In genomic region chr17:57855391-57856035, GRCh38 we compare ENCODE assay signal across 19 cellular contexts. TPM values are rescaled to one million over a fixed set of nuclear protein-coding genes. Genes with fewer than 3 reads are reported as not detected.
A peak's percentile ranks its signal among the peaks of the same experiment; 100 is the strongest.
DNase-seq lines count a peak whose midpoint lies in the region; ATAC-seq, FAIRE-seq and TF ChIP-seq lines count a peak whose summit lies in the region.
"Had no signal": no experiment of that assay in that cellular context is flagged by ENCODE, and none has a peak within 500 bp of the region (broad histone marks: within the 10 kb centered on the region; RNA-seq: fewer than 3 reads in every experiment).

No MANE protein-coding gene starts in this region.

- no peak for TF ChIP-seq CTCF in H9 (conservative IDR thresholded peaks at IDR 0.05)
- no peak for TF ChIP-seq CTCF in K562 (IDR thresholded peaks at IDR 0.05 in 2 of 3, conservative IDR thresholded peaks at IDR 0.05 in 1 of 3; ENCODE audit: insufficient read depth in 2 of 3, low read depth in 1 of 3, low read length in 3 of 3)
- no peak for TF ChIP-seq CTCF in stomach (IDR thresholded peaks at IDR 0.05)
- TF ChIP-seq CTCF in A673 (conservative IDR thresholded peaks at IDR 0.05; ENCODE audit: low read depth, low read length): no peak

- no peak overlapping the region for H2BK15ac ChIP-seq in H9 (ENCODE audit: low read depth, low read length)

- no peaks in the 10 kb centered on the region; a peak in 1 of 7 replicates for H3K36me3 Mint-ChIP-seq in H9 (ENCODE audit: insufficient read depth in 1 of 3, low read depth in 3 of 3)
- H3K36me3 Mint-ChIP-seq: activated naive CD4-positive, alpha-beta T cell treated with anti-CD3 and anti-CD28 coated beads, Interleukin-2, amount 10 ng/mL, durations not matched to agents 7 days and 5 days; stimulated activated effector memory CD8-positive, alpha-beta T cell treated with anti-CD3 and anti-CD28 coated beads, Interleukin-12 subunit alpha, Interleukin-12 subunit beta, amount 100 ng/mL, for 72 hours had no signal

- no peak overlapping the region for H2AK5ac ChIP-seq in H9 (ENCODE audit: insufficient read length, low read length)

- BruUV-seq in K562 (replicated peaks; lab: Mats Ljungman, UMichigan): no TSS peak
- BruUV-seq in A673 (replicated peaks; lab: Mats Ljungman, UMichigan): no TSS peak

- H3K79me2 ChIP-seq in H9 (ENCODE audit: insufficient read depth, low read length): no peaks in the 10 kb centered on the region
- 0 out of 3 replicates have a peak, but pooled peaks cover 4% of the 10 kb centered on the region for H3K79me2 ChIP-seq in K562 (ENCODE audit: control insufficient read depth, insufficient read depth, low read length)

- no peak for TF ChIP-seq EP300 in K562 (IDR thresholded peaks at IDR 0.05; ENCODE audit: low read length)
- TF ChIP-seq EP300 in stomach (IDR thresholded peaks at IDR 0.05): no peak

- H3K18ac ChIP-seq in H9 (ENCODE audit: insufficient read length, low read depth, low read length): no peak overlapping the region

- peak overlapping the region in 2 of 3 experiments; percentile 7 to 28; a peak in 2 of 7 replicates for H3K27ac Mint-ChIP-seq in H9
- H3K27ac Mint-ChIP-seq: activated CD8-positive, alpha-beta T cell treated with anti-CD3 and anti-CD28 coated beads for 36 hours; activated naive CD4-positive, alpha-beta T cell treated with anti-CD3 and anti-CD28 coated beads, Interleukin-2, amount 10 ng/mL, durations not matched to agents 7 days and 5 days; stimulated activated effector memory CD8-positive, alpha-beta T cell treated with anti-CD3 and anti-CD28 coated beads, Interleukin-12 subunit alpha, Interleukin-12 subunit beta, amount 100 ng/mL, for 72 hours had no signal

- H3K9ac ChIP-seq in H9 (ENCODE audit: extremely low read depth, insufficient read length, low read length): no peak overlapping the region
- peak overlapping the region in 1 of 2 experiments; percentile 41; a peak in 1 of 4 replicates for H3K9ac ChIP-seq in K562 (ENCODE audit: insufficient read depth in 1 of 2, low read depth in 2 of 2, low read length in 2 of 2)

- no peaks in the 10 kb centered on the region; a peak in 1 of 5 replicates for H3K9me3 Mint-ChIP-seq in H9
- H3K9me3 Mint-ChIP-seq: activated CD8-positive, alpha-beta T cell treated with anti-CD3 and anti-CD28 coated beads for 36 hours; activated naive CD4-positive, alpha-beta T cell treated with anti-CD3 and anti-CD28 coated beads, Interleukin-2, amount 10 ng/mL, durations not matched to agents 7 days and 5 days; central memory CD8-positive, alpha-beta T cell; stimulated activated effector memory CD8-positive, alpha-beta T cell treated with anti-CD3 and anti-CD28 coated beads, Interleukin-12 subunit alpha, Interleukin-12 subunit beta, amount 100 ng/mL, for 72 hours had no signal

- no peak for DNase-seq in H9
- DNase-seq in K562 (ENCODE audit: extremely low read depth in 1 of 4, low spot score in 3 of 4): no peak
- peak; percentile 50 for DNase-seq in stomach
- DNase-seq in HT-29 (ENCODE audit: low spot score): no peak
- no peak for DNase-seq in A673 (ENCODE audit: low spot score)
- DNase-seq: activated CD4-positive, CD25-positive, alpha-beta regulatory T cell; activated CD8-positive, alpha-beta T cell treated with anti-CD3 and anti-CD28 coated beads for 36 hours; activated naive CD4-positive, alpha-beta T cell treated with anti-CD3 and anti-CD28 coated beads, Interleukin-2, amount 10 ng/mL, durations not matched to agents 7 days and 5 days; activated T-cell treated with anti-CD3 and anti-CD28 coated beads, Interleukin-2, amount 50 U/mL, for 1 hour; anterior cingulate cortex; H7; NCI-H524; T-helper 9 cell; thyroid gland had no signal

- H3K23ac ChIP-seq in H9 (ENCODE audit: insufficient read length, low read depth, low read length): no peak overlapping the region

- no peak overlapping the region for H2BK20ac ChIP-seq in H9 (ENCODE audit: low read depth, low read length, poor library complexity, severe bottlenecking)

- H3K56ac ChIP-seq in H9 (ENCODE audit: insufficient read length, low read depth, low read length): no peak overlapping the region

- H4K20me1 ChIP-seq in H9 (ENCODE audit: control insufficient read depth, insufficient read depth, insufficient read length): no peaks in the 10 kb centered on the region
- H4K20me1 ChIP-seq in K562 (replicated peaks; ENCODE audit: control insufficient read depth, insufficient read depth, low read length): no peaks in the 10 kb centered on the region

- no peak overlapping the region for H4K8ac ChIP-seq in H9 (replicated peaks; ENCODE audit: insufficient read length, low read depth, low read length)

- WGBS in H9 (ENCODE audit: extremely low coverage, insufficient read length, low lambda C conversion rate): no CpG with 5 or more reads among the region's 6 CpGs
- 27% methylated on average over 6 of the region's 6 CpGs for WGBS in K562 (ENCODE audit: insufficient coverage, low coverage, missing lambda C conversion rate)
- WGBS in stomach, 5 donors: 30 to 47% (median 35%) methylated on average over 5 to 6 of the region's 6 CpGs

- intact Hi-C loops in K562 (cut with micrococcal nuclease): no loop called here
- intact Hi-C loops in stomach (cut with DNase I; ENCODE audit: low total_unique reads): loop anchor here (5.0 to 10.0 kb wide), 2 partner anchors 142 to 259 kb away; no protein-coding TSS in a partner anchor
- intact Hi-C loops in A673 (cut with micrococcal nuclease; ENCODE audit: unreplicated experiment): loop anchor here (10.0 kb wide), 1 partner anchor 229 kb away; the partner anchor contains the start of gene DYNLL2

- H2BK120ac ChIP-seq in H9 (ENCODE audit: low read depth, low read length, poor library complexity, severe bottlenecking): no peak overlapping the region

- CTCF ChIA-PET in K562 (lab: Yijun Ruan, JAX; ENCODE audit: low intra/inter-chr PET ratio) (no interaction called here), A673 (lab: Charles Lee) (interaction anchor here (0.6 to 4.0 kb wide), 3 partner anchors 10 to 144 kb away, joined by 3 to 32 read pairs (median 3); no protein-coding TSS in a partner anchor)

- POLR2A ChIA-PET in K562 (lab: Yijun Ruan, JAX) (interaction anchor here (0.6 to 2.6 kb wide), 4 partner anchors 30 to 151 kb away, joined by 3 to 10 read pairs (median 4); partner anchors contain the start of gene SRSF1), A673 (lab: Charles Lee; ENCODE audit: low non-redundant PET) (no interaction called here)

- H3K9me3 ChIP-seq in H9 (ENCODE audit: control insufficient read depth, low read depth, low read length): no peaks in the 10 kb centered on the region
- H3K9me3 ChIP-seq in K562 (replicated peaks; ENCODE audit: control insufficient read depth, insufficient read depth, low read depth, low read length): no peaks in the 10 kb centered on the region
- H3K9me3 ChIP-seq in muscle layer of duodenum (ENCODE audit: control insufficient read depth in 1 of 2, low read length in 2 of 2): no peaks in the 10 kb centered on the region
- H3K9me3 ChIP-seq in stomach: no peaks in the 10 kb centered on the region
- no peaks in the 10 kb centered on the region for H3K9me3 ChIP-seq in A673 (ENCODE audit: low read depth, low read length, poor library complexity, severe bottlenecking)
- H3K9me3 ChIP-seq: thyroid gland had no signal

- no peaks in the 10 kb centered on the region for H3K79me1 ChIP-seq in H9 (ENCODE audit: insufficient read depth, low read depth, low read length, poor library complexity, severe bottlenecking)

- no peak overlapping the region for H3T11ph ChIP-seq in H9 (ENCODE audit: low read length)

- no peak for TF ChIP-seq RAD21 in K562 (CRISPR knock-in tag; conservative IDR thresholded peaks at IDR 0.05 in 1 of 2, IDR thresholded peaks at IDR 0.05 in 1 of 2)

- H3K4ac ChIP-seq in H9 (ENCODE audit: low read depth, low read length): no peak overlapping the region

- no peak overlapping the region for H4K5ac ChIP-seq in H9 (ENCODE audit: insufficient read length, low read depth, low read length)

- H3K36me3 ChIP-seq in K562 (ENCODE audit: control insufficient read depth, insufficient read depth, low read length) (no peaks in the 10 kb centered on the region), muscle layer of duodenum (ENCODE audit: control insufficient read depth in 1 of 2, insufficient read depth in 2 of 2, low read length in 2 of 2) (no peaks in the 10 kb centered on the region), stomach (no peaks in the 10 kb centered on the region), A673 (ENCODE audit: insufficient read depth, low read length, poor library complexity, severe bottlenecking) (no peaks in the 10 kb centered on the region)
- H3K36me3 ChIP-seq: thyroid gland had no signal

- no peak overlapping the region for H3K27ac ChIP-seq in H9 (ENCODE audit: insufficient read length, low read depth, low read length)
- H3K27ac ChIP-seq in K562 (ENCODE audit: extremely low read depth, low read depth, low read length): no peak overlapping the region
- H3K27ac ChIP-seq in muscle layer of duodenum (ENCODE audit: low read length): peak overlapping the region; percentile 2
- peak overlapping the region; percentile 25 to 97 (median 95) for H3K27ac ChIP-seq in stomach
- H3K27ac ChIP-seq in A673 (ENCODE audit: low read depth, low read length, poor library complexity, severe bottlenecking): no peak overlapping the region
- H3K27ac ChIP-seq: SK-N-MC, thyroid gland had no signal

- H2AFZ ChIP-seq in H9 (ENCODE audit: low read length): no peak overlapping the region
- H2AFZ ChIP-seq in K562 (ENCODE audit: low read depth, low read length): peak overlapping the region; percentile 51

- in situ Hi-C loops in K562 (cut with MboI): loop anchor here (5.0 kb wide), 1 partner anchor 262 kb away; no protein-coding TSS in a partner anchor

- H3K27me3 ChIP-seq in H9 (ENCODE audit: insufficient read depth, low read length): no peaks in the 10 kb centered on the region
- peaks cover 0 to 4% of the 10 kb centered on the region in 2 experiments; a peak in 1 of 5 replicates for H3K27me3 ChIP-seq in K562 (ENCODE audit: control insufficient read depth in 2 of 2, insufficient read depth in 2 of 2, low read length in 2 of 2)
- no peaks in the 10 kb centered on the region for H3K27me3 ChIP-seq in muscle layer of duodenum (ENCODE audit: low read depth, low read length)
- no peaks in the 10 kb centered on the region for H3K27me3 ChIP-seq in stomach
- no peaks in the 10 kb centered on the region for H3K27me3 ChIP-seq in A673 (replicated peaks; ENCODE audit: insufficient read depth, low read depth, low read length, poor library complexity)
- H3K27me3 ChIP-seq: thyroid gland had no signal

- no peak overlapping the region for H2BK12ac ChIP-seq in H9 (ENCODE audit: insufficient read length, low read depth, low read length)

- peaks cover 2% of the 10 kb centered on the region; the same call in 1 of the 2 replicates for H3K4me1 ChIP-seq in H9 (ENCODE audit: insufficient read depth, low read length)
- H3K4me1 ChIP-seq in K562 (replicated peaks in 1 of 2; ENCODE audit: control insufficient read depth in 2 of 2, insufficient read depth in 2 of 2, low read length in 2 of 2): peaks cover 25 to 41% of the 10 kb centered on the region in 2 experiments
- peaks cover 17 to 50% of the 10 kb centered on the region in 2 donors for H3K4me1 ChIP-seq in muscle layer of duodenum (ENCODE audit: control insufficient read depth in 1 of 2, insufficient read depth in 2 of 2, low read length in 2 of 2)
- peaks cover 54 to 88% (median 77%) of the 10 kb centered on the region in 4 donors for H3K4me1 ChIP-seq in stomach
- H3K4me1 ChIP-seq in A673 (ENCODE audit: insufficient read depth, low read length, poor library complexity, severe bottlenecking): peaks cover 18% of the 10 kb centered on the region

- H3K9me1 ChIP-seq in K562 (ENCODE audit: control insufficient read depth, insufficient read depth, low read length): no peaks in the 10 kb centered on the region

- H3K4me2 ChIP-seq in H9 (ENCODE audit: insufficient read depth, insufficient read length, low read length): no peak overlapping the region
- H3K4me2 ChIP-seq in K562 (ENCODE audit: insufficient read depth, low read length): 0 out of 2 replicates have a peak overlapping the region, but pooled peaks have one; percentile 7

- FAIRE-seq in K562 (lab: Jason Lieb, UNC): no peak

- TF ChIP-seq POLR2A in K562 (conservative IDR thresholded peaks at IDR 0.05) (no peak), stomach (IDR thresholded peaks at IDR 0.05) (no peak)

- peaks cover 23% of the 10 kb centered on the region for H3K27me3 Mint-ChIP-seq in H9 (ENCODE audit: low read depth)

- no peak overlapping the region for H3K4me3 ChIP-seq in K562
- H3K4me3 ChIP-seq in muscle layer of duodenum (ENCODE audit: low read depth in 1 of 2, low read length in 2 of 2): no peak overlapping the region
- no peak overlapping the region for H3K4me3 ChIP-seq in stomach
- no peak overlapping the region for H3K4me3 ChIP-seq in A673 (ENCODE audit: low read depth, low read length, poor library complexity, severe bottlenecking)
- H3K4me3 ChIP-seq: SK-N-MC, thyroid gland had no signal

- peaks cover 28 to 32% of the 10 kb centered on the region in 2 experiments for H3K4me1 Mint-ChIP-seq in H9

- H3K4me3 Mint-ChIP-seq in H9: no peak overlapping the region
- H3K4me3 Mint-ChIP-seq: activated CD8-positive, alpha-beta T cell treated with anti-CD3 and anti-CD28 coated beads for 36 hours; activated naive CD4-positive, alpha-beta T cell treated with anti-CD3 and anti-CD28 coated beads, Interleukin-2, amount 10 ng/mL, durations not matched to agents 7 days and 5 days; central memory CD8-positive, alpha-beta T cell; stimulated activated effector memory CD8-positive, alpha-beta T cell treated with anti-CD3 and anti-CD28 coated beads, Interleukin-12 subunit alpha, Interleukin-12 subunit beta, amount 100 ng/mL, for 72 hours had no signal

- ATAC-seq in K562: no peak
- ATAC-seq in GM19351 (IDR thresholded peaks at IDR 0.05; ENCODE audit: unreplicated experiment): no peak
- ATAC-seq: activated CD8-positive, alpha-beta T cell treated with anti-CD3 and anti-CD28 coated beads for 36 hours; stimulated activated effector memory CD8-positive, alpha-beta T cell treated with anti-CD3 and anti-CD28 coated beads, Interleukin-12 subunit alpha, Interleukin-12 subunit beta, amount 100 ng/mL, for 72 hours had no signal

- H3K14ac ChIP-seq in H9 (ENCODE audit: insufficient read depth, low read length): no peak overlapping the region

- H3K23me2 ChIP-seq in H9 (ENCODE audit: insufficient read length, low read depth, low read length, poor library complexity, severe bottlenecking): no peaks in the 10 kb centered on the region

- no peak overlapping the region for H2BK5ac ChIP-seq in H9 (ENCODE audit: insufficient read length, low read length)

- no peak overlapping the region for H4K91ac ChIP-seq in H9 (ENCODE audit: insufficient read length, low read depth, low read length)

RNA-seq across cellular contexts. Expression of gene MRPS23, which starts 5.7 kb away (rescaled TPM):
- total RNA-seq in H9 (2021): 62.0 and 65.9 TPM in 2 replicates
- 21.2 and 27.1 TPM in 2 replicates for total RNA-seq in K562 (2011; cell fraction: chromatin; rRNA removed; ENCODE audit: low replicate concordance)
- 25.8 and 32.0 TPM in 2 replicates for total RNA-seq in K562 (2011; cell fraction: nucleolus; rRNA removed)
- total RNA-seq in K562 (2011; cell fraction: nucleoplasm; rRNA removed): 25.9 and 39.0 TPM in 2 replicates
- 59.1 and 83.0 TPM in 2 replicates for total RNA-seq in K562 (2014; rRNA removed)
- 109 and 125 TPM in 2 replicates for total RNA-seq in K562 (2014; rRNA removed; fragmentation: Illumina TruSeq; extraction: Trizol)
- 98.8 and 100.0 TPM in 2 replicates for total RNA-seq in K562 (2015; rRNA removed; fragmentation: Illumina TruSeq; extraction: Trizol)
- 91.4 and 96.4 TPM in 2 replicates for total RNA-seq in K562 (2021)
- 63.6 and 79.0 TPM in 2 replicates for polyA plus RNA-seq in K562 (2011; rRNA removed)
- polyA plus RNA-seq in K562 (2011; cell fraction: cytosol; rRNA removed): 45.9 and 48.1 TPM in 2 replicates
- 25.2 and 27.4 TPM in 2 replicates for polyA plus RNA-seq in K562 (2011; cell fraction: nucleus; rRNA removed)
- 77.9 and 112 TPM in 2 replicates for polyA plus RNA-seq in K562 (2012)
- 92.9 and 114 TPM in 2 replicates for polyA plus RNA-seq in K562 (2014; fragmentation: Illumina TruSeq; extraction: Trizol)
- polyA plus RNA-seq in K562 (2014; fragmentation: Nextera tagmentation; extraction: Ambion mirVana): 100 to 1,000 TPM; 233 to 298 TPM
- 105 and 127 TPM in 2 replicates for polyA plus RNA-seq in K562 (2014; rRNA removed)
- polyA minus RNA-seq in K562 (2011; rRNA and poly(A)+ RNA removed): 31.4 and 34.5 TPM in 2 replicates
- 10.7 and 18.7 TPM in 2 replicates for polyA minus RNA-seq in K562 (2011; cell fraction: cytosol; rRNA and poly(A)+ RNA removed)
- 17.2 and 32.8 TPM in 2 replicates for polyA minus RNA-seq in K562 (2011; cell fraction: nucleus; rRNA and poly(A)+ RNA removed)
- total RNA-seq in stomach: 10 to 100 TPM in 4 of 5 donors, not detected in 1; 12.6 to 26.8 (median 16.8) TPM
- polyA plus RNA-seq in stomach: 10 to 100 TPM; 25.1 to 43.3 (median 34.2) TPM
- total RNA-seq in HT-29 (2014; rRNA removed; shearing (Covaris generic)): 39.9 and 52.7 TPM in 2 replicates
- total RNA-seq in A673 (2021): 94.2 and 100 TPM in 2 replicates

Comparison
In these comparisons a context has a peak if more than half of its experiments do, and no peak if none do; other contexts are left out.
1. H3K27ac ChIP-seq: peak in muscle layer of duodenum (single experiment) and stomach (5 of 5); none in H9 (single experiment), K562 (single experiment) and A673 (single experiment).